Comparison of ENCODE assay signal across 1 cellular context in the genomic region with DNA sequence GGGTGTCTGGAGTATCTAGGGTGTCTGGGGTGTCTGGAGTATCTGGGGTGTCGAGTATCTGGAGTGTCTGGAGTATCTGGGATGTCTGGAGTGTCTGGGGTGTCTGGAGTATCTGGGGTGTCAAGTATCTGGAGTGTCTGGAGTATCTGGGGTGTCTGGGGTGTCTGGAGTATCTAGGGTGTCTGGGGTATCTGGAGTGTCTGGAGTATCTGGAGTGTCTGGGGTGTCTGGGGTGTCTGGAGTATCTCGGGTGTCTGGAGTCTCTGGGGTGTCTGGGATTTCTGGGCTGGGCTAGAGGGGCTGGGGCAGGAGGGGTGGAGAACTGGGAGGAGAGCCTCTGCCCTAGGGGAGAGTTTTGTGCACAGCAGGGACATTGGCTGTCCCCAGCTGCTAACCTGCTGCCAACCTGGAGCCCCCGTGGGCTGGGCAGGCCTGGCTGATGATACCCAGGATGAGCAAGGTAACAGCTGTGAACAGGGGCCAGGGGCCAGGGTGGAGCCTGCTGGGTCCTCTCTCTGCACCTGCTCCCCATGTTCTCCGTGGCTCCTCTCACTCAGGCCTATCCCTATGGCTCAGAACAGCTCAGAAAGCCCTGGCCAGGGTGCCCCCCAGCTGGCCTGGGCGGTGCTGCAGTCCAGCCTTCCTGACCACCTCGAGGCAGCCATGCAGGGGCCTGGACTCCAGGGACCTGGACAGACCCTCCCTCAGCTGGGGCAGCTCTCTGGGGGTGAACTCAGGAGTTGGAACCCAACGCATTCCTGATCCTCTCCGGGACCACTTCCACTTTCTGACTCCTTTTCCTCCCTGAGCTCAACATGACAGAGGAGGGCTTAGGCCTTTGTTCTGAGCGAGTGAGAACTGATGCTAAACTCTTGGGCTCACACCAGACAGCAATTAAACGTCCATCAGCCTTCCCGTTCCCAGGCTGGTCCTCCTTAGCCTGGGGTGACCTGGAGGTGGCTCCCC.
A peak's percentile ranks its signal among the peaks of the same experiment; 100 is the strongest.
TF ChIP-seq lines count a peak whose summit lies in the region.

No MANE protein-coding gene starts in this region.

TF ChIP-seq in H1, 55 proteins besides CTCF, POLR2A, EP300 and RAD21:
- TF ChIP-seq GABPA (IDR thresholded peaks at IDR 0.05; ENCODE audit: borderline replicate concordance, insufficient read depth, low read length) (0 out of 2 replicates have a peak, but pooled peaks have one; percentile 52), ZNF274 (IDR thresholded peaks at IDR 0.05; ENCODE audit: borderline replicate concordance, extremely low read depth, low read length) (no peak)
